ENCODE assay signal across 22 cellular contexts in the genomic region with DNA sequence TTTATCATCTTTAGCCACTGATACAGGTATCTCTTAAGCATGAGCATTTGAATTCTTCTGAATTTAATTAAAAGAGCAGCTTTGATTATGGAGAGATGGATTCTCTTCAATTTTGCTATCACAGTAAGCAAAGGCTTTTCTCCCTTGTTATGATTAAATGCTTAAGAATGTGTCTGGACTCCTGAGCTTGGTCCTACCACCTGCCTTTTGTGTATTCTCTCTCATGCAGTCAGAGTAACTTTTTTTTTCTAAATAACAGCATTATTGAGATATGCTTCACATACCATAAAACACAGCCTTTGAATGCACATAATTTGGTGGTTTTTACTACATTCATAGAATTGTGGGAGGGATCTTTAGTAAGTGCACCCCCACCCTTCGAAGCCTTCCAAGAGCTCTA.
"Had no signal": no experiment of that assay in that cellular context is flagged by ENCODE, and none has a peak within 500 bp of the region (broad histone marks: within the 10 kb centered on the region; RNA-seq: fewer than 3 reads in every experiment).

No MANE protein-coding gene starts in this region.

- H3K36me3 ChIP-seq: Peyer's patch had no signal

- H3K9me3 Mint-ChIP-seq: activated B cell treated with CpG ODN at 0.5 μM for 24 hours; activated CD4-positive, alpha-beta memory T cell treated with anti-CD3 and anti-CD28 coated beads for 36 hours; activated CD4-positive, alpha-beta T cell treated with anti-CD3 and anti-CD28 coated beads, Interleukin-2, amount 10 ng/mL, durations not matched to agents 7 days and 5 days; activated naive CD4-positive, alpha-beta T cell treated with anti-CD3 and anti-CD28 coated beads, Interleukin-2, amount 10 ng/mL, durations not matched to agents 7 days and 5 days; activated naive CD8-positive, alpha-beta T cell treated with anti-CD3 and anti-CD28 coated beads for 36 hours; activated T-cell treated with anti-CD3 and anti-CD28 coated beads, Interleukin-2, amount 50 U/mL, for 4 hours; activated T-helper 17 cell treated with anti-CD3 and anti-CD28 coated beads, Interleukin-2, amount 50 U/mL, for 72 hours; T-cell had no signal

- H3K27me3 ChIP-seq: Peyer's patch had no signal

- H3K27ac Mint-ChIP-seq: activated B cell treated with CpG ODN at 0.5 μM for 24 hours; activated CD4-positive, alpha-beta memory T cell treated with anti-CD3 and anti-CD28 coated beads for 36 hours; activated CD4-positive, alpha-beta T cell treated with anti-CD3 and anti-CD28 coated beads, Interleukin-2, amount 10 ng/mL, durations not matched to agents 7 days and 5 days; activated naive CD4-positive, alpha-beta T cell treated with anti-CD3 and anti-CD28 coated beads, Interleukin-2, amount 10 ng/mL, durations not matched to agents 7 days and 5 days; activated naive CD8-positive, alpha-beta T cell treated with anti-CD3 and anti-CD28 coated beads for 36 hours; activated T-helper 17 cell treated with anti-CD3 and anti-CD28 coated beads, Interleukin-2, amount 50 U/mL, for 72 hours; T-cell had no signal

- H3K4me3 ChIP-seq: Peyer's patch had no signal

- ATAC-seq: activated T-cell treated with anti-CD3 and anti-CD28 coated beads, Interleukin-2, amount 50 U/mL, for 4 hours; activated T-helper 17 cell treated with anti-CD3 and anti-CD28 coated beads, Interleukin-2, amount 50 U/mL, for 72 hours; T-cell had no signal

- DNase-seq: activated B cell treated with CpG ODN at 0.5 μM for 24 hours; activated CD4-positive, alpha-beta memory T cell treated with anti-CD3 and anti-CD28 coated beads for 36 hours; activated CD4-positive, alpha-beta T cell treated with anti-CD3 and anti-CD28 coated beads for 1 hour; activated CD4-positive, alpha-beta T cell treated with anti-CD3 and anti-CD28 coated beads, Interleukin-2, amount 10 ng/mL, durations not matched to agents 7 days and 5 days; activated CD8-positive, alpha-beta memory T cell treated with anti-CD3 and anti-CD28 coated beads for 24 hours; activated gamma-delta T cell treated with Interleukin-2 at 50 U/mL for 16 hours; activated naive CD4-positive, alpha-beta T cell treated with anti-CD3 and anti-CD28 coated beads, Interleukin-2, amount 10 ng/mL, durations not matched to agents 7 days and 5 days; activated naive CD8-positive, alpha-beta T cell treated with anti-CD3 and anti-CD28 coated beads for 36 hours; activated T-cell treated with anti-CD3 and anti-CD28 coated beads, Interleukin-2, amount 50 U/mL, for 4 hours; caudate nucleus; NCI-H1105 treated with DMSO at 0.1 percent for 48 hours; NCI-H1436 treated with DMSO at 0.1 percent for 48 hours; NCI-H187; NCI-H2081; NCI-H446; Peyer's patch; SHP77; T-cell; T-helper 2 cell; T1000 had no signal

- H3K27me3 Mint-ChIP-seq: activated CD4-positive, alpha-beta memory T cell treated with anti-CD3 and anti-CD28 coated beads for 36 hours; activated CD4-positive, alpha-beta T cell treated with anti-CD3 and anti-CD28 coated beads, Interleukin-2, amount 10 ng/mL, durations not matched to agents 7 days and 5 days; activated naive CD4-positive, alpha-beta T cell treated with anti-CD3 and anti-CD28 coated beads, Interleukin-2, amount 10 ng/mL, durations not matched to agents 7 days and 5 days; activated T-helper 17 cell treated with anti-CD3 and anti-CD28 coated beads, Interleukin-2, amount 50 U/mL, for 72 hours had no signal

- H3K36me3 Mint-ChIP-seq: activated CD4-positive, alpha-beta memory T cell treated with anti-CD3 and anti-CD28 coated beads for 36 hours; activated naive CD4-positive, alpha-beta T cell treated with anti-CD3 and anti-CD28 coated beads, Interleukin-2, amount 10 ng/mL, durations not matched to agents 7 days and 5 days; activated naive CD8-positive, alpha-beta T cell treated with anti-CD3 and anti-CD28 coated beads for 36 hours; T-cell had no signal

- H3K27ac ChIP-seq: Peyer's patch had no signal

- H3K4me1 ChIP-seq: Peyer's patch had no signal

- H3K4me1 Mint-ChIP-seq: activated B cell treated with CpG ODN at 0.5 μM for 24 hours; activated CD4-positive, alpha-beta T cell treated with anti-CD3 and anti-CD28 coated beads, Interleukin-2, amount 10 ng/mL, durations not matched to agents 7 days and 5 days; activated naive CD4-positive, alpha-beta T cell treated with anti-CD3 and anti-CD28 coated beads, Interleukin-2, amount 10 ng/mL, durations not matched to agents 7 days and 5 days; activated naive CD8-positive, alpha-beta T cell treated with anti-CD3 and anti-CD28 coated beads for 36 hours; T-cell had no signal

- FAIRE-seq: TTC549 had no signal

- H3K9me3 ChIP-seq: Peyer's patch had no signal

- H3K4me3 Mint-ChIP-seq: activated B cell treated with CpG ODN at 0.5 μM for 24 hours; activated CD4-positive, alpha-beta memory T cell treated with anti-CD3 and anti-CD28 coated beads for 36 hours; activated CD4-positive, alpha-beta T cell treated with anti-CD3 and anti-CD28 coated beads, Interleukin-2, amount 10 ng/mL, durations not matched to agents 7 days and 5 days; activated naive CD4-positive, alpha-beta T cell treated with anti-CD3 and anti-CD28 coated beads, Interleukin-2, amount 10 ng/mL, durations not matched to agents 7 days and 5 days; activated naive CD8-positive, alpha-beta T cell treated with anti-CD3 and anti-CD28 coated beads for 36 hours; activated T-cell treated with anti-CD3 and anti-CD28 coated beads, Interleukin-2, amount 50 U/mL, for 4 hours; activated T-helper 17 cell treated with anti-CD3 and anti-CD28 coated beads, Interleukin-2, amount 50 U/mL, for 72 hours; T-cell had no signal
